In genomic region chr7:150390206-150390605, GRCh38 we compare ENCODE assay signal across 1 cellular context.
A peak's percentile ranks its signal among the peaks of the same experiment; 100 is the strongest.
TF ChIP-seq lines count a peak whose summit lies in the region.

No MANE protein-coding gene starts in this region.

TF ChIP-seq in HepG2, 621 proteins besides CTCF, POLR2A, EP300 and RAD21:
- no peak for TF ChIP-seq HMG20B (CRISPR knock-in tag; conservative IDR thresholded peaks at IDR 0.05)
- peak; percentile 80 for TF ChIP-seq ZBTB33 (CRISPR knock-in tag; IDR thresholded peaks at IDR 0.05)
- peak; percentile 39 for TF ChIP-seq AGO2 (optimal IDR thresholded peaks at IDR 0.05; ENCODE audit: low read depth, low read length)
